In genomic region chr1:184160942-184161698, GRCh38 we compare ENCODE assay signal across 11 cellular contexts.
DNase-seq lines count a peak whose midpoint lies in the region; ATAC-seq, FAIRE-seq and TF ChIP-seq lines count a peak whose summit lies in the region.
"Had no signal": no experiment of that assay in that cellular context is flagged by ENCODE, and none has a peak within 500 bp of the region (broad histone marks: within the 10 kb centered on the region; RNA-seq: fewer than 3 reads in every experiment).

No MANE protein-coding gene starts in this region.

- H3K36me3 Mint-ChIP-seq in astrocyte (ENCODE audit: low read depth, unreplicated experiment), result no peaks in the 10 kb centered on the region
- H3K36me3 Mint-ChIP-seq: type B pancreatic cell had no signal

- no peak overlapping the region for H3K27ac Mint-ChIP-seq in astrocyte (ENCODE audit: unreplicated experiment)
- H3K27ac Mint-ChIP-seq: type B pancreatic cell had no signal

- no peak overlapping the region for H2BK15ac ChIP-seq in mesendoderm (replicated peaks; ENCODE audit: low read depth)

- TF ChIP-seq CTCF in GM12865 (IDR thresholded peaks at IDR 0.05; ENCODE audit: insufficient read depth, low read depth, low read length, missing control alignments), result no peak
- TF ChIP-seq CTCF in astrocyte (IDR thresholded peaks at IDR 0.05; ENCODE audit: insufficient read depth, low read depth, low read length), result no peak

- no peak overlapping the region for H2BK120ac ChIP-seq in mesendoderm (ENCODE audit: low read depth, low read length)

- WGBS in mesendoderm (ENCODE audit: extremely low coverage, insufficient coverage, low lambda C conversion rate), result no CpG with 5 or more reads among the region's 3 CpGs

- peaks cover 49% of the 10 kb centered on the region for H3K4me1 ChIP-seq in ACC112 (ENCODE audit: control insufficient read depth, insufficient read depth, low read length, unreplicated experiment)
- no peaks in the 10 kb centered on the region for H3K4me1 ChIP-seq in astrocyte (ENCODE audit: insufficient read depth, low read length)
- peaks cover 9% of the 10 kb centered on the region for H3K4me1 ChIP-seq in mesendoderm (ENCODE audit: control insufficient read depth, low read depth, low read length)

- H4K8ac ChIP-seq in mesendoderm (ENCODE audit: low read depth, low read length), result no peak overlapping the region

- H3K36me3 ChIP-seq in ACC112 (ENCODE audit: insufficient read depth, low read length) (no peaks in the 10 kb centered on the region), astrocyte (ENCODE audit: insufficient read depth, low read length) (no peaks in the 10 kb centered on the region), mesendoderm (ENCODE audit: control insufficient read depth, insufficient read depth, low read length) (no peaks in the 10 kb centered on the region)

- H3K9me3 Mint-ChIP-seq in astrocyte (ENCODE audit: unreplicated experiment), result no peaks in the 10 kb centered on the region
- H3K9me3 Mint-ChIP-seq: type B pancreatic cell had no signal

- H3K4me2 ChIP-seq in astrocyte (ENCODE audit: low read length) (no peak overlapping the region), mesendoderm (ENCODE audit: low read length) (no peak overlapping the region)

- H3K9me3 ChIP-seq in astrocyte (ENCODE audit: insufficient read depth, low read depth, low read length), result no peaks in the 10 kb centered on the region

- H4K5ac ChIP-seq in mesendoderm (ENCODE audit: low read length), result no peak overlapping the region

- H3K56ac ChIP-seq in mesendoderm (ENCODE audit: low read length), result peak overlapping the region; percentile 22

- no peaks in the 10 kb centered on the region for H3K27me3 Mint-ChIP-seq in astrocyte (ENCODE audit: low read depth, unreplicated experiment)
- H3K27me3 Mint-ChIP-seq: type B pancreatic cell had no signal

- ATAC-seq in HG03520 (IDR thresholded peaks at IDR 0.05; ENCODE audit: unreplicated experiment), result no peak
- no peak for ATAC-seq in HG03135 (IDR thresholded peaks at IDR 0.05; ENCODE audit: unreplicated experiment)
- ATAC-seq: Panc1 had no signal

- H2BK5ac ChIP-seq in mesendoderm (ENCODE audit: low read length), result no peak overlapping the region

- H3K4me3 ChIP-seq in ACC112 (ENCODE audit: low read depth, low read length), result no peak overlapping the region
- H3K4me3 ChIP-seq in GM12865 (ENCODE audit: low read depth, low read length), result no peak overlapping the region
- H3K4me3 ChIP-seq in astrocyte (ENCODE audit: insufficient read depth, low read depth, low read length), result no peak overlapping the region
- no peak overlapping the region for H3K4me3 ChIP-seq in mesendoderm (ENCODE audit: low read length)

- peaks cover 12% of the 10 kb centered on the region for H3K4me1 Mint-ChIP-seq in astrocyte (ENCODE audit: low read depth, unreplicated experiment)

- H3K27me3 ChIP-seq in ACC112 (ENCODE audit: insufficient read depth, low read length) (no peaks in the 10 kb centered on the region), astrocyte (ENCODE audit: insufficient read depth, low read length) (no peaks in the 10 kb centered on the region), mesendoderm (ENCODE audit: insufficient read depth, low read length, poor library complexity) (no peaks in the 10 kb centered on the region)

- no peaks in the 10 kb centered on the region for H3K79me1 ChIP-seq in mesendoderm (ENCODE audit: low read length)

- no peaks in the 10 kb centered on the region for H4K20me1 ChIP-seq in astrocyte (ENCODE audit: insufficient read depth, low read length)

- H2AK5ac ChIP-seq in mesendoderm (ENCODE audit: low read length), result no peak overlapping the region

- DNase-seq in GM12865 (ENCODE audit: low read depth) (peak; percentile 70), astrocyte (ENCODE audit: low read depth) (peak; percentile 39), mesendoderm (no peak), cerebellum (ENCODE audit: low spot score) (no peak), NCI-H2227 treated with DMSO at 0.1 percent for 48 hours (lab: John Stamatoyannopoulos, UW) (no peak)

- H3K9ac ChIP-seq in astrocyte (ENCODE audit: low read length) (no peak overlapping the region), mesendoderm (ENCODE audit: low read length) (no peak overlapping the region)

- peak overlapping the region; percentile 83 for H3K27ac ChIP-seq in ACC112 (ENCODE audit: low read depth, low read length)
- H3K27ac ChIP-seq in astrocyte (ENCODE audit: low read depth, low read length), result no peak overlapping the region
- no peak overlapping the region for H3K27ac ChIP-seq in mesendoderm (ENCODE audit: low read depth, low read length)

- no peak overlapping the region for H3K4me3 Mint-ChIP-seq in astrocyte (ENCODE audit: unreplicated experiment)
- H3K4me3 Mint-ChIP-seq: type B pancreatic cell had no signal

- H3K4ac ChIP-seq in mesendoderm (ENCODE audit: low read depth, low read length), result peak overlapping the region; percentile 48

- peak overlapping the region; percentile 56 for H3K18ac ChIP-seq in mesendoderm (ENCODE audit: low read length)

- peak overlapping the region; percentile 56 for H3K23ac ChIP-seq in mesendoderm (ENCODE audit: low read length)

- no peak for FAIRE-seq in astrocyte (lab: Jason Lieb, UNC)
- FAIRE-seq: GM19239 had no signal

- H2AFZ ChIP-seq in ACC112 (ENCODE audit: low read length, unreplicated experiment), result peak overlapping the region; percentile 0
- no peak overlapping the region for H2AFZ ChIP-seq in astrocyte (ENCODE audit: low read depth, low read length)

- H3K79me2 ChIP-seq in ACC112 (ENCODE audit: control insufficient read depth, insufficient read depth, low read length, unreplicated experiment), result no peaks in the 10 kb centered on the region
- H3K79me2 ChIP-seq in astrocyte (ENCODE audit: insufficient read depth, low read length), result no peaks in the 10 kb centered on the region
- H3K79me2 ChIP-seq in mesendoderm (ENCODE audit: control insufficient read depth, insufficient read depth, low read length), result no peaks in the 10 kb centered on the region

Comparison
In these comparisons a context has a peak if more than half of its experiments do, and no peak if none do; other contexts are left out.
1. DNase-seq: peak in GM12865 (single experiment) and astrocyte (single experiment); none in mesendoderm (single experiment), cerebellum (single experiment) and NCI-H2227 treated with DMSO at 0.1 percent for 48 hours (single experiment).